ENCODE assay signal across 21 cellular contexts in the genomic region with DNA sequence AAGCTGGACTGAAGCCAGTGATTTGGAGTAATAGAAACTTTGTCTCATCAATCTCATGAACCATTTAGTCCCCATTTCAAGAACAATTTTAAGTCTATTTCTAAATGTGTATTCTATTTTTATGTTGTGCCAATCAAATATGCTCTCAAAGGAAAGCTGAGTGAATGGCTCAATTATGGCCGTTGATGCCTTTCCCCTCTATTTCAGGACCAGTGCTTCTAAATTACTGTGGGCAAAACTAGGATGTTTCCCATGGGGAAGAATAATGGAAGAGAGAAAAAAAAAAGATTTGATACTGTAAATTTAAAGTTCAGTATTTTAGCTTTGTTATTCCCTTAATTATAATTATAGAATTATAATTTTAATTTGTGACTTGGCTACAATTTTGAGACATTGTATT.
"Had no signal": no experiment of that assay in that cellular context is flagged by ENCODE, and none has a peak within 500 bp of the region (broad histone marks: within the 10 kb centered on the region; RNA-seq: fewer than 3 reads in every experiment).

No MANE protein-coding gene starts in this region.

- H3K4me3 ChIP-seq: MG63, SJSA1, SK-N-MC had no signal

- DNase-seq: IMR-90, Karpas-422, KG1, MG63, NCI-H1092, NCI-H1436, NCI-H187, NCI-H2029, NCI-H2081 treated with DMSO at 0.1 percent for 48 hours, NCI-H2171, NCI-H226, NCI-H446, NCI-H510A, NCI-H524 treated with DMSO at 0.1 percent for 48 hours, NCI-H82, Right ventricle myocardium superior, SIG-M5, T-helper 2 cell had no signal

- FAIRE-seq: HepG2 had no signal

- ATAC-seq: HepG2 had no signal
